Comparison of ENCODE assay signal across 1 cellular context in genomic region chr12:66196806-66197205, GRCh38.
TF ChIP-seq lines count a peak whose summit lies in the region.

No MANE protein-coding gene starts in this region.

TF ChIP-seq in GM23338, 12 proteins besides CTCF, POLR2A, EP300 and RAD21 (continued from another document):
- TF ChIP-seq ZNF462 (CRISPR knock-in tag; IDR thresholded peaks at IDR 0.05) = no peak
